ENCODE assay signal across 1 cellular context in genomic region chr19:42189133-42189532, GRCh38.
TF ChIP-seq lines count a peak whose summit lies in the region.

No MANE protein-coding gene starts in this region.

TF ChIP-seq in K562, 482 proteins besides CTCF, POLR2A, EP300 and RAD21:
- TF ChIP-seq PKNOX1 (IDR thresholded peaks at IDR 0.05) (peak; percentile 86), MEIS2 (IDR thresholded peaks at IDR 0.05; ENCODE audit: partially characterized antibody) (peak; percentile 94), MYBL2 (IDR thresholded peaks at IDR 0.05; ENCODE audit: low read depth) (peak; percentile 72), MYBL2 (CRISPR knock-in tag; IDR thresholded peaks at IDR 0.05; ENCODE audit: borderline replicate concordance) (no peak), PBX2 (CRISPR knock-in tag; IDR thresholded peaks at IDR 0.05; ENCODE audit: low read depth) (no peak), PBX2 (tag; conservative IDR thresholded peaks at IDR 0.05; ENCODE audit: low read depth) (peak; percentile 94), TAL1 (IDR thresholded peaks at IDR 0.05) (no peak), ZNF589 (CRISPR knock-in tag; IDR thresholded peaks at IDR 0.05; ENCODE audit: low read depth) (0 out of 2 replicates have a peak, but pooled peaks have one; percentile 24), CREB5 (CRISPR knock-in tag; IDR thresholded peaks at IDR 0.05) (no peak), TEAD1 (CRISPR knock-in tag; IDR thresholded peaks at IDR 0.05) (0 out of 4 replicates have a peak, but pooled peaks of 1 of the 2 experiments have one; percentile 10), ATF1 (CRISPR knock-in tag; IDR thresholded peaks at IDR 0.05) (no peak), ATF1 (tag; IDR thresholded peaks at IDR 0.05) (0 out of 2 replicates have a peak, but pooled peaks have one; percentile 12), PATZ1 (CRISPR knock-in tag; IDR thresholded peaks at IDR 0.05; ENCODE audit: borderline replicate concordance) (0 out of 2 replicates have a peak, but pooled peaks have one; percentile 21)
